In genomic region chr3:127604546-127605165, GRCh38 we compare ENCODE assay signal across 16 cellular contexts. TPM values are rescaled to one million over a fixed set of nuclear protein-coding genes. Genes with fewer than 3 reads are reported as not detected.
A peak's percentile ranks its signal among the peaks of the same experiment; 100 is the strongest.
DNase-seq lines count a peak whose midpoint lies in the region; ATAC-seq, FAIRE-seq and TF ChIP-seq lines count a peak whose summit lies in the region.
"Had no signal": no experiment of that assay in that cellular context is flagged by ENCODE, and none has a peak within 500 bp of the region (broad histone marks: within the 10 kb centered on the region; RNA-seq: fewer than 3 reads in every experiment).

No MANE protein-coding gene starts in this region.

- in situ Hi-C loops in K562 (cut with MboI), result no loop called here

- H3K27ac ChIP-seq in heart right ventricle (no peak overlapping the region), K562 (ENCODE audit: extremely low read depth, low read depth, low read length) (no peak overlapping the region), spleen (no peak overlapping the region), coronary artery (no peak overlapping the region)
- H3K27ac ChIP-seq: A549 had no signal

- H3K9me1 ChIP-seq in K562 (ENCODE audit: control insufficient read depth, insufficient read depth, low read length), result peaks cover 3% of the 10 kb centered on the region

- H2AFZ ChIP-seq in K562 (ENCODE audit: low read depth, low read length), result no peak overlapping the region

- TF ChIP-seq EP300 in K562 (IDR thresholded peaks at IDR 0.05; ENCODE audit: low read length), result no peak

- H4K20me1 ChIP-seq in K562 (replicated peaks; ENCODE audit: control insufficient read depth, insufficient read depth, low read length), result no peaks in the 10 kb centered on the region; the same call in 1 of the 2 replicates

- TF ChIP-seq POLR2A in K562 (conservative IDR thresholded peaks at IDR 0.05) (no peak), spleen (IDR thresholded peaks at IDR 0.05) (no peak)

- intact Hi-C loops in Right ventricle myocardium inferior (cut with DNase I), result no loop called here
- intact Hi-C loops in heart right ventricle (cut with DNase I), result no loop called here
- intact Hi-C loops in K562 (cut with micrococcal nuclease), result no loop called here
- intact Hi-C loops in spleen (cut with DNase I; ENCODE audit: low total_unique reads), result no loop called here

- POLR2A ChIA-PET in K562 (lab: Yijun Ruan, JAX), result no interaction called here

- DNase-seq in Right ventricle myocardium inferior (ENCODE audit: missing footprints) (peak; percentile 60), heart right ventricle (no peak), K562 (ENCODE audit: extremely low read depth in 1 of 4, low spot score in 3 of 4) (no peak), spleen (peak; percentile 70), coronary artery (ENCODE audit: low spot score) (no peak)
- DNase-seq: CD8-positive, alpha-beta T cell; COR-L47; DMS153; DMS79 treated with DMSO at 0.1 percent for 48 hours; EL had no signal

- H3K9me3 ChIP-seq in heart right ventricle, result no peaks in the 10 kb centered on the region
- no peaks in the 10 kb centered on the region for H3K9me3 ChIP-seq in K562 (replicated peaks; ENCODE audit: control insufficient read depth, insufficient read depth, low read depth, low read length)
- H3K9me3 ChIP-seq in spleen, result no peaks in the 10 kb centered on the region
- H3K9me3 ChIP-seq: A549 had no signal

- no peaks in the 10 kb centered on the region for H3K27me3 ChIP-seq in heart right ventricle
- no peaks in the 10 kb centered on the region for H3K27me3 ChIP-seq in K562 (ENCODE audit: control insufficient read depth in 2 of 2, insufficient read depth in 2 of 2, low read length in 2 of 2)
- H3K27me3 ChIP-seq in spleen (replicated peaks in 1 of 7), result no peaks in the 10 kb centered on the region

- FAIRE-seq in K562 (lab: Jason Lieb, UNC), result no peak
- FAIRE-seq: A549, D721Med, G401.6, GM12892 had no signal

- H3K36me3 ChIP-seq in heart right ventricle (peaks cover 0 to 39% (median 3%) of the 10 kb centered on the region in 9 donors), K562 (ENCODE audit: control insufficient read depth, insufficient read depth, low read length) (peaks cover 94% of the 10 kb centered on the region), spleen (peaks cover 0 to 92% (median 36%) of the 10 kb centered on the region in 6 donors)

- no peak for TF ChIP-seq RAD21 in K562 (CRISPR knock-in tag; conservative IDR thresholded peaks at IDR 0.05 in 1 of 2, IDR thresholded peaks at IDR 0.05 in 1 of 2)

- CTCF ChIA-PET in K562 (lab: Yijun Ruan, JAX; ENCODE audit: low intra/inter-chr PET ratio), result no interaction called here

- BruUV-seq in K562 (replicated peaks; lab: Mats Ljungman, UMichigan), result no TSS peak

- H3K4me2 ChIP-seq in K562 (ENCODE audit: insufficient read depth, low read length), result no peak overlapping the region
- H3K4me2 ChIP-seq: A549 had no signal

- no peak for ATAC-seq in Right ventricle myocardium inferior
- no peak for ATAC-seq in heart right ventricle
- ATAC-seq in K562, result no peak
- no peak for ATAC-seq in HG03175 (IDR thresholded peaks at IDR 0.05; ENCODE audit: unreplicated experiment)
- ATAC-seq: A549; CD8-positive, alpha-beta T cell; HCT116 had no signal

- peaks cover 0 to 18% (median 0%) of the 10 kb centered on the region in 9 donors for H3K4me1 ChIP-seq in heart right ventricle
- H3K4me1 ChIP-seq in K562 (replicated peaks in 1 of 2; ENCODE audit: control insufficient read depth in 2 of 2, insufficient read depth in 2 of 2, low read length in 2 of 2), result peaks cover 0 to 6% of the 10 kb centered on the region in 2 experiments; a peak in 4 of 5 replicates
- peaks cover 0 to 34% (median 8%) of the 10 kb centered on the region in 6 donors for H3K4me1 ChIP-seq in spleen
- H3K4me1 ChIP-seq: A549 had no signal

- peak overlapping the region in 1 of 2 experiments; percentile 9; a peak in 1 of 4 replicates for H3K9ac ChIP-seq in K562 (ENCODE audit: insufficient read depth in 1 of 2, low read depth in 2 of 2, low read length in 2 of 2)

- TF ChIP-seq CTCF in heart right ventricle (IDR thresholded peaks at IDR 0.05) (no peak), K562 (IDR thresholded peaks at IDR 0.05 in 2 of 3, conservative IDR thresholded peaks at IDR 0.05 in 1 of 3; ENCODE audit: insufficient read depth in 2 of 3, low read depth in 1 of 3, low read length in 3 of 3) (no peak), spleen (IDR thresholded peaks at IDR 0.05 in 8 of 11, conservative IDR thresholded peaks at IDR 0.05 in 3 of 11) (no peak), coronary artery (IDR thresholded peaks at IDR 0.05) (no peak)

- 94 to 97% methylated on average over 41 of the region's 41 CpGs for WGBS in heart right ventricle, 2 donors
- 82% methylated on average over 14 of the region's 41 CpGs for WGBS in K562 (ENCODE audit: insufficient coverage, low coverage, missing lambda C conversion rate)
- WGBS in spleen, 5 donors, result 91 to 97% (median 93%) methylated on average over 39 to 41 of the region's 41 CpGs

- peaks cover 32% of the 10 kb centered on the region for H3K79me2 ChIP-seq in K562 (ENCODE audit: control insufficient read depth, insufficient read depth, low read length)

- H3K4me3 ChIP-seq in heart right ventricle, result no peak overlapping the region
- H3K4me3 ChIP-seq in K562, result no peak overlapping the region
- H3K4me3 ChIP-seq in spleen, result no peak overlapping the region
- no peak overlapping the region for H3K4me3 ChIP-seq in coronary artery
- H3K4me3 ChIP-seq: A549 had no signal

RNA-seq across cellular contexts. Expression of gene MCM2, which starts 6.4 kb away (rescaled TPM):
- total RNA-seq in Right ventricle myocardium inferior (6.9 TPM), heart right ventricle (10 to 100 TPM in 2 of 10 donors, 1 to 10 TPM in 8; 4.1 to 10.9 (median 7.0) TPM), K562 (2014; rRNA removed) (114 and 127 TPM in 2 replicates), K562 (2014; rRNA removed; fragmentation: Illumina TruSeq; extraction: Trizol) (42.8 and 53.3 TPM in 2 replicates), K562 (2015; rRNA removed; fragmentation: Illumina TruSeq; extraction: Trizol) (74.8 and 78.4 TPM in 2 replicates), K562 (2021) (132 and 139 TPM in 2 replicates), spleen (10 to 100 TPM in 6 of 7 donors, 1 to 10 TPM in 1; 7.4 to 23.5 (median 18.2) TPM)
- polyA plus RNA-seq in heart right ventricle (1 to 10 TPM; 1.1 to 3.6 TPM), K562 (2011; rRNA removed) (85.3 and 107 TPM in 2 replicates), K562 (2014; fragmentation: Illumina TruSeq; extraction: Trizol) (67.5 and 83.1 TPM in 2 replicates), K562 (2014; fragmentation: Nextera tagmentation; extraction: Ambion mirVana) (1 to 10 TPM; 5.8 to 5.9 TPM), K562 (2014; rRNA removed) (76.5 and 83.7 TPM in 2 replicates), spleen (10 to 100 TPM in 2 of 3 donors, 1 to 10 TPM in 1; 5.5 to 14.3 (median 11.4) TPM)
- total RNA-seq in K562 (2011; cell fraction: chromatin; rRNA removed; ENCODE audit: low replicate concordance), result 47.8 and 103 TPM in 2 replicates
- 73.3 and 75.2 TPM in 2 replicates for total RNA-seq in K562 (2011; cell fraction: nucleolus; rRNA removed)
- 58.3 and 58.7 TPM in 2 replicates for total RNA-seq in K562 (2011; cell fraction: nucleoplasm; rRNA removed)
- polyA plus RNA-seq in K562 (2011; cell fraction: cytosol; rRNA removed), result 111 and 139 TPM in 2 replicates
- polyA plus RNA-seq in K562 (2011; cell fraction: nucleus; rRNA removed), result 97.8 and 104 TPM in 2 replicates
- polyA plus RNA-seq in K562 (2012), result 69.7 and 85.9 TPM in 2 replicates
- polyA minus RNA-seq in K562 (2011; rRNA and poly(A)+ RNA removed), result 93.0 and 140 TPM in 2 replicates
- polyA minus RNA-seq in K562 (2011; cell fraction: cytosol; rRNA and poly(A)+ RNA removed), result 127 and 131 TPM in 2 replicates
- 35.5 and 49.1 TPM in 2 replicates for polyA minus RNA-seq in K562 (2011; cell fraction: nucleus; rRNA and poly(A)+ RNA removed)

RNA-seq across cellular contexts. Expression of gene TPRA1, which starts 14.1 kb away (rescaled TPM):
- 21.3 TPM for total RNA-seq in Right ventricle myocardium inferior
- total RNA-seq in heart right ventricle, result 10 to 100 TPM; 11.0 to 24.2 (median 16.3) TPM
- 10 to 100 TPM; 19.5 to 26.0 TPM for polyA plus RNA-seq in heart right ventricle
- 9.3 and 35.1 TPM in 2 replicates for total RNA-seq in K562 (2011; cell fraction: chromatin; rRNA removed; ENCODE audit: low replicate concordance)
- total RNA-seq in K562 (2011; cell fraction: nucleolus; rRNA removed), result 40.4 and 44.2 TPM in 2 replicates
- total RNA-seq in K562 (2011; cell fraction: nucleoplasm; rRNA removed), result 25.4 and 30.3 TPM in 2 replicates
- total RNA-seq in K562 (2014; rRNA removed), result 18.6 and 23.2 TPM in 2 replicates
- 3.7 and 7.3 TPM in 2 replicates for total RNA-seq in K562 (2014; rRNA removed; fragmentation: Illumina TruSeq; extraction: Trizol)
- 9.2 and 10.3 TPM in 2 replicates for total RNA-seq in K562 (2015; rRNA removed; fragmentation: Illumina TruSeq; extraction: Trizol)
- 19.4 and 21.5 TPM in 2 replicates for total RNA-seq in K562 (2021)
- polyA plus RNA-seq in K562 (2011; rRNA removed), result 13.9 and 18.2 TPM in 2 replicates
- 26.2 and 45.0 TPM in 2 replicates for polyA plus RNA-seq in K562 (2011; cell fraction: cytosol; rRNA removed)
- 43.6 and 57.3 TPM in 2 replicates for polyA plus RNA-seq in K562 (2011; cell fraction: nucleus; rRNA removed)
- 14.2 and 17.5 TPM in 2 replicates for polyA plus RNA-seq in K562 (2012)
- 11.1 and 13.2 TPM in 2 replicates for polyA plus RNA-seq in K562 (2014; fragmentation: Illumina TruSeq; extraction: Trizol)
- 1 to 10 TPM in 1 of 2 experiments, under 1 TPM in 1; 0.66 to 1.4 TPM for polyA plus RNA-seq in K562 (2014; fragmentation: Nextera tagmentation; extraction: Ambion mirVana)
- polyA plus RNA-seq in K562 (2014; rRNA removed), result 16.7 and 19.5 TPM in 2 replicates
- polyA minus RNA-seq in K562 (2011; rRNA and poly(A)+ RNA removed), result 7.6 and 11.4 TPM in 2 replicates
- polyA minus RNA-seq in K562 (2011; cell fraction: cytosol; rRNA and poly(A)+ RNA removed), result 9.7 and 14.2 TPM in 2 replicates
- 9.0 and 15.6 TPM in 2 replicates for polyA minus RNA-seq in K562 (2011; cell fraction: nucleus; rRNA and poly(A)+ RNA removed)
- 10 to 100 TPM; 27.2 to 42.3 (median 31.8) TPM for total RNA-seq in spleen
- 10 to 100 TPM; 16.1 to 29.6 (median 27.6) TPM for polyA plus RNA-seq in spleen

RNA-seq across cellular contexts. Expression of gene PODXL2, which starts 24.3 kb away (rescaled TPM):
- total RNA-seq in Right ventricle myocardium inferior (1.4 TPM), heart right ventricle (1 to 10 TPM in 9 of 10 donors, under 1 TPM in 1; 0.42 to 4.0 (median 1.5) TPM), K562 (2014; rRNA removed) (52.5 and 59.1 TPM in 2 replicates), K562 (2014; rRNA removed; fragmentation: Illumina TruSeq; extraction: Trizol) (16.1 TPM in 2 replicates), K562 (2015; rRNA removed; fragmentation: Illumina TruSeq; extraction: Trizol) (21.9 and 22.3 TPM in 2 replicates), K562 (2021) (39.6 and 42.4 TPM in 2 replicates), spleen (1 to 10 TPM in 6 of 7 donors, under 1 TPM in 1; 0.77 to 3.1 (median 2.5) TPM)
- polyA plus RNA-seq in heart right ventricle (1 to 10 TPM in 1 of 2 donors, under 1 TPM in 1; 0.66 to 2.2 TPM), K562 (2011; rRNA removed) (19.2 and 20.3 TPM in 2 replicates), K562 (2014; fragmentation: Illumina TruSeq; extraction: Trizol) (22.1 and 27.7 TPM in 2 replicates), K562 (2014; fragmentation: Nextera tagmentation; extraction: Ambion mirVana) (under 1 TPM; 0.03 to 0.07 TPM), K562 (2014; rRNA removed) (49.0 and 50.3 TPM in 2 replicates), spleen (1 to 10 TPM in 2 of 3 donors, under 1 TPM in 1; 0.87 to 2.7 (median 1.4) TPM)
- total RNA-seq in K562 (2011; cell fraction: chromatin; rRNA removed; ENCODE audit: low replicate concordance), result 17.2 and 34.9 TPM in 2 replicates
- total RNA-seq in K562 (2011; cell fraction: nucleolus; rRNA removed), result 47.0 and 49.4 TPM in 2 replicates
- 23.7 and 31.7 TPM in 2 replicates for total RNA-seq in K562 (2011; cell fraction: nucleoplasm; rRNA removed)
- polyA plus RNA-seq in K562 (2011; cell fraction: cytosol; rRNA removed), result 19.5 and 45.6 TPM in 2 replicates
- 22.1 and 37.7 TPM in 2 replicates for polyA plus RNA-seq in K562 (2011; cell fraction: nucleus; rRNA removed)
- polyA plus RNA-seq in K562 (2012), result 18.9 and 20.5 TPM in 2 replicates
- 12.9 and 14.7 TPM in 2 replicates for polyA minus RNA-seq in K562 (2011; rRNA and poly(A)+ RNA removed)
- polyA minus RNA-seq in K562 (2011; cell fraction: cytosol; rRNA and poly(A)+ RNA removed), result 16.8 and 18.6 TPM in 2 replicates
- 9.6 and 11.8 TPM in 2 replicates for polyA minus RNA-seq in K562 (2011; cell fraction: nucleus; rRNA and poly(A)+ RNA removed)

Comparison
In these comparisons a context has a peak if more than half of its experiments do, and no peak if none do; other contexts are left out.
1. DNase-seq: peak in Right ventricle myocardium inferior (single experiment) and spleen (single experiment); none in heart right ventricle (0 of 2), K562 (0 of 4) and coronary artery (single experiment).